16 cellular contexts compared by ENCODE assay signal in genomic region chr16:56795011-56795410, GRCh38.
DNase-seq lines count a peak whose midpoint lies in the region; ATAC-seq and TF ChIP-seq lines count a peak whose summit lies in the region.
"Had no signal": no experiment of that assay in that cellular context is flagged by ENCODE, and none has a peak within 500 bp of the region (broad histone marks: within the 10 kb centered on the region; RNA-seq: fewer than 3 reads in every experiment).

No MANE protein-coding gene starts in this region.

- no peaks in the 10 kb centered on the region for H3K9me3 Mint-ChIP-seq in glutamatergic neuron (ENCODE audit: unreplicated experiment)
- H3K9me3 Mint-ChIP-seq: CD8-positive, alpha-beta T cell had no signal

- no peak for ATAC-seq in GM18858 (IDR thresholded peaks at IDR 0.05; ENCODE audit: unreplicated experiment)
- no peak for ATAC-seq in GM21528 (IDR thresholded peaks at IDR 0.05; ENCODE audit: low FRiP score, unreplicated experiment)
- ATAC-seq: CD8-positive, alpha-beta T cell had no signal

- H3K4me1 Mint-ChIP-seq in glutamatergic neuron (ENCODE audit: low read depth, unreplicated experiment): no peaks in the 10 kb centered on the region

- no peaks in the 10 kb centered on the region for H3K36me3 Mint-ChIP-seq in glutamatergic neuron (ENCODE audit: unreplicated experiment)

- H3K4me3 Mint-ChIP-seq in glutamatergic neuron (ENCODE audit: unreplicated experiment): no peak overlapping the region
- H3K4me3 Mint-ChIP-seq: CD8-positive, alpha-beta T cell had no signal

- DNase-seq in NCI-H748 (lab: John Stamatoyannopoulos, UW; ENCODE audit: unreplicated experiment) (peak; percentile 24), NCI-H748 treated with DMSO at 0.1 percent for 48 hours (lab: John Stamatoyannopoulos, UW) (no peak), SW480 (ENCODE audit: low spot score) (peak; percentile 7), glomerular visceral epithelial cell (ENCODE audit: extremely low spot score) (peak; percentile 57), GM13977 (ENCODE audit: low spot score) (no peak), glutamatergic neuron (no peak)
- DNase-seq: 8988T; CD8-positive, alpha-beta T cell; DMS79 treated with DMSO at 0.1 percent for 48 hours; NCI-H1930; NCI-H2171; NCI-H446; NCI-H82; PC-9 had no signal

- in situ Hi-C loops in GM13977 (cut with MboI; ENCODE audit: low pct_unique_long_range_greater_than_20kb, low sequenced_read_pairs, unreplicated experiment): no loop called here

- H3K27me3 Mint-ChIP-seq in glutamatergic neuron (ENCODE audit: unreplicated experiment): peaks cover 2% of the 10 kb centered on the region

- TF ChIP-seq CTCF in GM13977 (IDR thresholded peaks at IDR 0.05; ENCODE audit: extremely low read depth, insufficient read depth, missing control alignments) (no peak), glutamatergic neuron (IDR thresholded peaks at IDR 0.05; ENCODE audit: partially characterized antibody, unreplicated experiment) (no peak)

- no peak overlapping the region for H3K27ac Mint-ChIP-seq in glutamatergic neuron (ENCODE audit: unreplicated experiment)
- H3K27ac Mint-ChIP-seq: CD8-positive, alpha-beta T cell had no signal

Comparison
In these comparisons a context has a peak if more than half of its experiments do, and no peak if none do; other contexts are left out.
1. DNase-seq: peak in NCI-H748 (single experiment), SW480 (single experiment) and glomerular visceral epithelial cell (single experiment); none in NCI-H748 treated with DMSO at 0.1 percent for 48 hours (single experiment), GM13977 (single experiment) and glutamatergic neuron (single experiment).